In the genomic region with DNA sequence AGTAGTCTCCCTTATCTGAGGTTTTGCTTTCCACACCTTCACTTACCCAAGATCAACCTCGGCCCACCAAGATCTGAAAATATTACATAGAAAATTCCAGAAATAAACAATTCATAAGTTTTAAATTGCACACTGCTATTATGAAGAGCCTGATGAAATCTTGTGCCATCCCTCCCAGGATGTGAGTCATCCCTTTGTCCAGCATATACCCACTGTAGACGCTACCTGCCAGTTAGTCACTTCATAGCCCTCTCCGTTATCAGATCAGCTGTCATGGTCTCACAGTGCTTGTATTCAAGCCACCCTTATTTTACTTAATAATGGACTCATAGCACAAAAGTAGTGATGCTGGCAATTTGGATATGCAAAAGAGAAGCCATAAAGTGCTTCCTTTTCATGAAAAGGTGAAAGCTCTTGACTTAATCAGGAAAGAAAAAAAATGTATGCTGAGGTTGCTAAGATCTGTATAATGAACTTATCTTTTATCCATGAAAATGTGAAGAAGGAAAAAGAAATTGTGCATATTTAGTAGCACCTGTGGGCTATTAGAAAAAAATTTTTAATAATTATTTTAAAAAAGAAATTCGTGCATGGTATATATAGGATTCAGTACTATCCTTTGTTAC, we compare ENCODE assay signal across 14 cellular contexts. TPM values are rescaled to one million over a fixed set of nuclear protein-coding genes. Genes with fewer than 3 reads are reported as not detected.
DNase-seq lines count a peak whose midpoint lies in the region; ATAC-seq, FAIRE-seq and TF ChIP-seq lines count a peak whose summit lies in the region.
"Had no signal": no experiment of that assay in that cellular context is flagged by ENCODE, and none has a peak within 500 bp of the region (broad histone marks: within the 10 kb centered on the region; RNA-seq: fewer than 3 reads in every experiment).

No MANE protein-coding gene starts in this region.

- H3K27me3 ChIP-seq in CD4-positive, alpha-beta T cell (ENCODE audit: control insufficient read depth, insufficient read depth, low read length): no peaks in the 10 kb centered on the region
- H3K27me3 ChIP-seq: pancreas, tibial nerve had no signal

- no peak overlapping the region for H3K4me3 Mint-ChIP-seq in Calu3 (ENCODE audit: low read depth, unreplicated experiment)
- H3K4me3 Mint-ChIP-seq in CD4-positive, alpha-beta T cell: no peak overlapping the region
- H3K4me3 Mint-ChIP-seq: activated CD4-positive, alpha-beta T cell treated with anti-CD3 and anti-CD28 coated beads, Interleukin-2, amount 10 ng/mL, durations not matched to agents 7 days and 5 days; activated naive CD8-positive, alpha-beta T cell treated with anti-CD3 and anti-CD28 coated beads for 36 hours had no signal

- H3K36me3 Mint-ChIP-seq in Calu3 (ENCODE audit: insufficient read depth, unreplicated experiment): peaks cover 7% of the 10 kb centered on the region
- H3K36me3 Mint-ChIP-seq in CD4-positive, alpha-beta T cell (ENCODE audit: low read depth): no peaks in the 10 kb centered on the region
- H3K36me3 Mint-ChIP-seq: activated naive CD8-positive, alpha-beta T cell treated with anti-CD3 and anti-CD28 coated beads for 36 hours had no signal

- no peak overlapping the region for H3K27ac ChIP-seq in CD4-positive, alpha-beta T cell (ENCODE audit: low read depth, low read length)
- H3K27ac ChIP-seq: pancreas, tibial nerve had no signal

- CTCF ChIA-PET in Calu3 (lab: Charles Lee): interaction anchor here (1.4 kb wide), 1 partner anchor 9 kb away, joined by 4 read pairs; the partner anchor contains the start of gene MRPS16
- CTCF ChIA-PET in CD4-positive, alpha-beta T cell (lab: Charles Lee): no interaction called here

- H3K4me1 Mint-ChIP-seq in Calu3 (ENCODE audit: low read depth, unreplicated experiment): peaks cover 32% of the 10 kb centered on the region
- no peaks in the 10 kb centered on the region for H3K4me1 Mint-ChIP-seq in CD4-positive, alpha-beta T cell (ENCODE audit: low read depth)

- no peaks in the 10 kb centered on the region for H3K27me3 Mint-ChIP-seq in Calu3 (ENCODE audit: unreplicated experiment)
- no peaks in the 10 kb centered on the region for H3K27me3 Mint-ChIP-seq in CD4-positive, alpha-beta T cell
- H3K27me3 Mint-ChIP-seq: activated naive CD8-positive, alpha-beta T cell treated with anti-CD3 and anti-CD28 coated beads for 36 hours had no signal

- peaks cover 3% of the 10 kb centered on the region for H3K9me3 Mint-ChIP-seq in Calu3 (ENCODE audit: low read depth, unreplicated experiment)
- H3K9me3 Mint-ChIP-seq in CD4-positive, alpha-beta T cell: peaks cover 2% of the 10 kb centered on the region

- no TSS peak for BruUV-seq in Calu3 (replicated peaks; lab: Mats Ljungman, UMichigan)

- TF ChIP-seq CTCF in Calu3 (IDR thresholded peaks at IDR 0.05; ENCODE audit: unreplicated experiment): no peak
- no peak for TF ChIP-seq CTCF in CD4-positive, alpha-beta T cell (IDR thresholded peaks at IDR 0.05)

- ATAC-seq in HG03521 (IDR thresholded peaks at IDR 0.05; ENCODE audit: unreplicated experiment): no peak
- ATAC-seq in CD4-positive, alpha-beta T cell (ENCODE audit: poor library complexity): no peak
- ATAC-seq: pancreas had no signal

- peak overlapping the region; percentile 100 for H3K27ac Mint-ChIP-seq in Calu3 (ENCODE audit: unreplicated experiment)
- no peak overlapping the region for H3K27ac Mint-ChIP-seq in CD4-positive, alpha-beta T cell
- H3K27ac Mint-ChIP-seq: activated CD4-positive, alpha-beta T cell treated with anti-CD3 and anti-CD28 coated beads, Interleukin-2, amount 10 ng/mL, durations not matched to agents 7 days and 5 days; activated naive CD8-positive, alpha-beta T cell treated with anti-CD3 and anti-CD28 coated beads for 36 hours had no signal

- intact Hi-C loops in Calu3 (cut with micrococcal nuclease; ENCODE audit: unreplicated experiment): no loop called here
- intact Hi-C loops in CD4-positive, alpha-beta T cell (cut with DNase I, micrococcal nuclease): loop anchor here in 1 of 2 experiments (5.0 kb wide), 1 partner anchor 380 kb away; the partner anchor contains the start of gene MYOZ1

- peak; percentile 45 for FAIRE-seq in islet of Langerhans (lab: Jason Lieb, UNC)
- FAIRE-seq: H1 had no signal

- POLR2A ChIA-PET in CD4-positive, alpha-beta T cell (lab: Charles Lee): no interaction called here

- H3K9me3 ChIP-seq in CD4-positive, alpha-beta T cell (ENCODE audit: control insufficient read depth, low read length): no peaks in the 10 kb centered on the region
- H3K9me3 ChIP-seq: pancreas, tibial nerve had no signal

- peak; percentile 55 for DNase-seq in Calu3
- DNase-seq in LoVo (ENCODE audit: low spot score): peak; percentile 87
- peak; percentile 90 for DNase-seq in amniotic epithelial cell (ENCODE audit: low read depth)
- DNase-seq in NCI-H446 treated with DMSO at 0.1 percent for 48 hours (lab: John Stamatoyannopoulos, UW): no peak
- no peak for DNase-seq in CD4-positive, alpha-beta T cell
- DNase-seq in activated naive CD4-positive, alpha-beta T cell treated with Interleukin-2 at 50 U/mL for 16 hours: no peak
- DNase-seq: activated CD4-positive, alpha-beta T cell treated with anti-CD3 and anti-CD28 coated beads, Interleukin-2, amount 10 ng/mL, durations not matched to agents 7 days and 5 days; activated naive CD8-positive, alpha-beta T cell treated with anti-CD3 and anti-CD28 coated beads for 36 hours; NCI-H146; pancreas had no signal

RNA-seq across cellular contexts. Expression of gene MRPS16, which starts 9.8 kb away (rescaled TPM):
- total RNA-seq in Calu3 (2022): 125 and 126 TPM in 2 replicates
- 10 to 100 TPM; 28.3 to 31.9 TPM for total RNA-seq in CD4-positive, alpha-beta T cell

RNA-seq across cellular contexts. Expression of gene DNAJC9, which starts 15.2 kb away (rescaled TPM):
- 38.0 and 39.8 TPM in 2 replicates for total RNA-seq in Calu3 (2022)
- total RNA-seq in CD4-positive, alpha-beta T cell: 10 to 100 TPM; 15.4 to 15.8 TPM

Comparison
In these comparisons a context has a peak if more than half of its experiments do, and no peak if none do; other contexts are left out.
1. DNase-seq: peak in Calu3 (single experiment), LoVo (single experiment) and amniotic epithelial cell (single experiment); none in NCI-H446 treated with DMSO at 0.1 percent for 48 hours (single experiment), CD4-positive, alpha-beta T cell (0 of 10) and activated naive CD4-positive, alpha-beta T cell treated with Interleukin-2 at 50 U/mL for 16 hours (single experiment).